Comparison of ENCODE assay signal across 9 cellular contexts in genomic region chr6:44071670-44072451, GRCh38. TPM values are rescaled to one million over a fixed set of nuclear protein-coding genes. Genes with fewer than 3 reads are reported as not detected.
DNase-seq lines count a peak whose midpoint lies in the region; ATAC-seq and TF ChIP-seq lines count a peak whose summit lies in the region.
"Had no signal": no experiment of that assay in that cellular context is flagged by ENCODE, and none has a peak within 500 bp of the region (broad histone marks: within the 10 kb centered on the region; RNA-seq: fewer than 3 reads in every experiment).

No MANE protein-coding gene starts in this region.

- peaks cover 19% of the 10 kb centered on the region for H3K4me1 Mint-ChIP-seq in activated naive CD4-positive, alpha-beta T cell treated with anti-CD3 and anti-CD28 coated beads for 36 hours (ENCODE audit: low read depth)

- CTCF ChIA-PET in activated naive CD4-positive, alpha-beta T cell treated with anti-CD3 and anti-CD28 coated beads for 36 hours (lab: Charles Lee): interaction anchor here (0.8 to 1.6 kb wide), 3 partner anchors 10 to 462 kb away, joined by 3 to 4 read pairs (median 3); no protein-coding TSS in a partner anchor

- no peaks in the 10 kb centered on the region for H3K9me3 Mint-ChIP-seq in activated naive CD4-positive, alpha-beta T cell treated with anti-CD3 and anti-CD28 coated beads for 36 hours

- no peak for DNase-seq in activated naive CD4-positive, alpha-beta T cell treated with anti-CD3 and anti-CD28 coated beads for 36 hours
- no peak for DNase-seq in activated naive CD4-positive, alpha-beta T cell treated with Interleukin-2 at 50 U/mL for 16 hours
- peak; percentile 98 for DNase-seq in fibroblast of mammary gland (ENCODE audit: low read depth)
- DNase-seq in putamen (ENCODE audit: low spot score): no peak
- no peak for DNase-seq in OCI-M2 (lab: John Stamatoyannopoulos, UW; ENCODE audit: unreplicated experiment)
- DNase-seq: NCI-H1417 treated with DMSO at 0.1 percent for 48 hours had no signal

- no peak overlapping the region for H2AFZ ChIP-seq in SU-DHL-6 (ENCODE audit: low read depth, low read length, severe bottlenecking)

- H3K4me1 ChIP-seq in stomach smooth muscle (ENCODE audit: control insufficient read depth, insufficient read depth, low read length): peaks cover 43% of the 10 kb centered on the region

- H3K4me3 Mint-ChIP-seq in activated naive CD4-positive, alpha-beta T cell treated with anti-CD3 and anti-CD28 coated beads for 36 hours: peak overlapping the region; percentile 3

- H3K9me2 ChIP-seq in SU-DHL-6 (replicated peaks; ENCODE audit: insufficient read depth, low read length): no peaks in the 10 kb centered on the region

- no peak for ATAC-seq in GM19395 (IDR thresholded peaks at IDR 0.05; ENCODE audit: unreplicated experiment)

- H3K27ac Mint-ChIP-seq in activated naive CD4-positive, alpha-beta T cell treated with anti-CD3 and anti-CD28 coated beads for 36 hours: no peak overlapping the region

- H3K27me3 ChIP-seq in SU-DHL-6 (ENCODE audit: low read length) (no peaks in the 10 kb centered on the region), stomach smooth muscle (ENCODE audit: control insufficient read depth in 1 of 2, insufficient read depth in 2 of 2, low read length in 2 of 2) (no peaks in the 10 kb centered on the region)

- H3K79me2 ChIP-seq in SU-DHL-6 (ENCODE audit: insufficient read depth, low read length): no peaks in the 10 kb centered on the region

- H3K9ac ChIP-seq in SU-DHL-6 (ENCODE audit: low read length): peak overlapping the region; percentile 52; the same call in 1 of the 2 replicates
- H3K9ac ChIP-seq in stomach smooth muscle (ENCODE audit: low read length in 2 of 2): peak overlapping the region in 1 of 2 donors; percentile 72

- H3K36me3 ChIP-seq in SU-DHL-6 (ENCODE audit: low read length): no peaks in the 10 kb centered on the region
- no peaks in the 10 kb centered on the region for H3K36me3 ChIP-seq in stomach smooth muscle (ENCODE audit: control insufficient read depth in 2 of 2, insufficient read depth in 2 of 2, low read length in 2 of 2)

- H3F3A ChIP-seq in SU-DHL-6 (ENCODE audit: insufficient read depth): peaks cover 14% of the 10 kb centered on the region

- no peak overlapping the region for H3K4me3 ChIP-seq in SU-DHL-6 (ENCODE audit: insufficient read depth, low read length, poor library complexity, severe bottlenecking)
- no peak overlapping the region for H3K4me3 ChIP-seq in fibroblast of mammary gland (ENCODE audit: control insufficient read depth, low read depth, low read length)
- no peak overlapping the region for H3K4me3 ChIP-seq in stomach smooth muscle (ENCODE audit: low read length in 2 of 2)

- H3K4me2 ChIP-seq in SU-DHL-6 (ENCODE audit: low read depth, low read length, poor library complexity, severe bottlenecking): peak overlapping the region; percentile 74

- H4K20me1 ChIP-seq in SU-DHL-6 (ENCODE audit: low read depth, low read length): no peaks in the 10 kb centered on the region

- H3K27ac ChIP-seq in SU-DHL-6 (ENCODE audit: low read depth, low read length): no peak overlapping the region
- H3K27ac ChIP-seq in stomach smooth muscle (ENCODE audit: low read length): peak overlapping the region; percentile 64

- H3K9me3 ChIP-seq in SU-DHL-6 (ENCODE audit: insufficient read depth, low read length) (no peaks in the 10 kb centered on the region), stomach smooth muscle (ENCODE audit: control insufficient read depth in 2 of 2, low read length in 2 of 2) (no peaks in the 10 kb centered on the region)

- intact Hi-C loops in activated naive CD4-positive, alpha-beta T cell treated with anti-CD3 and anti-CD28 coated beads for 36 hours (cut with micrococcal nuclease): no loop called here

- TF ChIP-seq CTCF in SU-DHL-6 (IDR thresholded peaks at IDR 0.05; ENCODE audit: insufficient read depth, low read length, poor library complexity, severe bottlenecking) (no peak), fibroblast of mammary gland (conservative IDR thresholded peaks at IDR 0.05; ENCODE audit: control insufficient read depth, insufficient read depth, low read depth, low read length) (no peak)

- no peaks in the 10 kb centered on the region for H3K36me3 Mint-ChIP-seq in activated naive CD4-positive, alpha-beta T cell treated with anti-CD3 and anti-CD28 coated beads for 36 hours (ENCODE audit: low read depth)

- peaks cover 7% of the 10 kb centered on the region for H3K27me3 Mint-ChIP-seq in activated naive CD4-positive, alpha-beta T cell treated with anti-CD3 and anti-CD28 coated beads for 36 hours (ENCODE audit: low read depth)

RNA-seq across cellular contexts. Expression of gene MRPL14, which starts 55.4 kb away (rescaled TPM):
- total RNA-seq in activated naive CD4-positive, alpha-beta T cell treated with anti-CD3 and anti-CD28 coated beads for 36 hours: 10 to 100 TPM; 40.9 to 41.0 TPM

RNA-seq across cellular contexts. Expression of gene TMEM63B, which starts 55.5 kb away (rescaled TPM):
- total RNA-seq in activated naive CD4-positive, alpha-beta T cell treated with anti-CD3 and anti-CD28 coated beads for 36 hours: 1 to 10 TPM; 7.8 to 8.3 TPM
